1 cellular context compared by ENCODE assay signal in genomic region chr19:4414800-4415251, GRCh38.
A peak's percentile ranks its signal among the peaks of the same experiment; 100 is the strongest.
TF ChIP-seq lines count a peak whose summit lies in the region.

No MANE protein-coding gene starts in this region.

TF ChIP-seq in HEK293, 187 proteins besides CTCF, POLR2A, EP300 and RAD21 (continued from another document and continues in another):
- TF ChIP-seq, protein P1, sequence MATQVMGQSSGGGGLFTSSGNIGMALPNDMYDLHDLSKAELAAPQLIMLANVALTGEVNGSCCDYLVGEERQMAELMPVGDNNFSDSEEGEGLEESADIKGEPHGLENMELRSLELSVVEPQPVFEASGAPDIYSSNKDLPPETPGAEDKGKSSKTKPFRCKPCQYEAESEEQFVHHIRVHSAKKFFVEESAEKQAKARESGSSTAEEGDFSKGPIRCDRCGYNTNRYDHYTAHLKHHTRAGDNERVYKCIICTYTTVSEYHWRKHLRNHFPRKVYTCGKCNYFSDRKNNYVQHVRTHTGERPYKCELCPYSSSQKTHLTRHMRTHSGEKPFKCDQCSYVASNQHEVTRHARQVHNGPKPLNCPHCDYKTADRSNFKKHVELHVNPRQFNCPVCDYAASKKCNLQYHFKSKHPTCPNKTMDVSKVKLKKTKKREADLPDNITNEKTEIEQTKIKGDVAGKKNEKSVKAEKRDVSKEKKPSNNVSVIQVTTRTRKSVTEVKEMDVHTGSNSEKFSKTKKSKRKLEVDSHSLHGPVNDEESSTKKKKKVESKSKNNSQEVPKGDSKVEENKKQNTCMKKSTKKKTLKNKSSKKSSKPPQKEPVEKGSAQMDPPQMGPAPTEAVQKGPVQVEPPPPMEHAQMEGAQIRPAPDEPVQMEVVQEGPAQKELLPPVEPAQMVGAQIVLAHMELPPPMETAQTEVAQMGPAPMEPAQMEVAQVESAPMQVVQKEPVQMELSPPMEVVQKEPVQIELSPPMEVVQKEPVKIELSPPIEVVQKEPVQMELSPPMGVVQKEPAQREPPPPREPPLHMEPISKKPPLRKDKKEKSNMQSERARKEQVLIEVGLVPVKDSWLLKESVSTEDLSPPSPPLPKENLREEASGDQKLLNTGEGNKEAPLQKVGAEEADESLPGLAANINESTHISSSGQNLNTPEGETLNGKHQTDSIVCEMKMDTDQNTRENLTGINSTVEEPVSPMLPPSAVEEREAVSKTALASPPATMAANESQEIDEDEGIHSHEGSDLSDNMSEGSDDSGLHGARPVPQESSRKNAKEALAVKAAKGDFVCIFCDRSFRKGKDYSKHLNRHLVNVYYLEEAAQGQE (tag by site-specific recombination; IDR thresholded peaks at IDR 0.05), result no peak
- no peak for TF ChIP-seq KLF16 (tag by site-specific recombination; IDR thresholded peaks at IDR 0.05)
- peak; percentile 33; the same call in 1 of the 2 replicates for TF ChIP-seq ZNF596 (tag by site-specific recombination; IDR thresholded peaks at IDR 0.05)
- no peak for TF ChIP-seq ZNF529 (tag by site-specific recombination; IDR thresholded peaks at IDR 0.05; ENCODE audit: insufficient replicate concordance)
- peak; percentile 62; the same call in 1 of the 2 replicates for TF ChIP-seq IKZF3 (tag by site-specific recombination; IDR thresholded peaks at IDR 0.05)
- no peak for TF ChIP-seq ZNF394 (tag by site-specific recombination; IDR thresholded peaks at IDR 0.05; ENCODE audit: borderline replicate concordance)
- TF ChIP-seq ZNF391 (tag by site-specific recombination; IDR thresholded peaks at IDR 0.05; ENCODE audit: borderline replicate concordance, low read depth), result no peak
- peak; percentile 66 for TF ChIP-seq WT1 (tag by site-specific recombination; IDR thresholded peaks at IDR 0.05)
- no peak for TF ChIP-seq ZFP3 (tag by site-specific recombination; IDR thresholded peaks at IDR 0.05; ENCODE audit: low read depth)
- no peak for TF ChIP-seq ZNF416 (tag by site-specific recombination; IDR thresholded peaks at IDR 0.05)
- TF ChIP-seq ZNF701 (tag by site-specific recombination; IDR thresholded peaks at IDR 0.05), result no peak
- TF ChIP-seq, protein P2, sequence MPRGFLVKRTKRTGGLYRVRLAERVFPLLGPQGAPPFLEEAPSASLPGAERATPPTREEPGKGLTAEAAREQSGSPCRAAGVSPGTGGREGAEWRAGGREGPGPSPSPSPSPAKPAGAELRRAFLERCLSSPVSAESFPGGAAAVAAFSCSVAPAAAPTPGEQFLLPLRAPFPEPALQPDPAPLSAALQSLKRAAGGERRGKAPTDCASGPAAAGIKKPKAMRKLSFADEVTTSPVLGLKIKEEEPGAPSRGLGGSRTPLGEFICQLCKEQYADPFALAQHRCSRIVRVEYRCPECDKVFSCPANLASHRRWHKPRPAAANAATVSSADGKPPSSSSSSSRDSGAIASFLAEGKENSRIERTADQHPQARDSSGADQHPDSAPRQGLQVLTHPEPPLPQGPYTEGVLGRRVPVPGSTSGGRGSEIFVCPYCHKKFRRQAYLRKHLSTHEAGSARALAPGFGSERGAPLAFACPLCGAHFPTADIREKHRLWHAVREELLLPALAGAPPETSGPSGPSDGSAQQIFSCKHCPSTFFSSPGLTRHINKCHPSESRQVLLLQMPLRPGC (tag by site-specific recombination; IDR thresholded peaks at IDR 0.05), result no peak
- TF ChIP-seq ZNF266 (tag by site-specific recombination; IDR thresholded peaks at IDR 0.05; ENCODE audit: low read depth), result no peak
- TF ChIP-seq SALL2 (tag by site-specific recombination; IDR thresholded peaks at IDR 0.05; ENCODE audit: borderline replicate concordance), result no peak
- no peak for TF ChIP-seq REPIN1 (tag by site-specific recombination; IDR thresholded peaks at IDR 0.05; ENCODE audit: low read depth)
- TF ChIP-seq SCRT1 (tag by site-specific recombination; IDR thresholded peaks at IDR 0.05; ENCODE audit: borderline replicate concordance), result peak; percentile 75
- no peak for TF ChIP-seq ZBTB7A (tag by site-specific recombination; IDR thresholded peaks at IDR 0.05; ENCODE audit: low read depth)
- no peak for TF ChIP-seq ZNF239 (tag by site-specific recombination; IDR thresholded peaks at IDR 0.05)
- TF ChIP-seq ZNF776 (tag by site-specific recombination; IDR thresholded peaks at IDR 0.05; ENCODE audit: borderline replicate concordance), result no peak
- no peak for TF ChIP-seq ZNF530 (tag by site-specific recombination; IDR thresholded peaks at IDR 0.05; ENCODE audit: low read depth)
- no peak for TF ChIP-seq ZNF837 (tag by site-specific recombination; IDR thresholded peaks at IDR 0.05)
- TF ChIP-seq ZNF148 (tag by site-specific recombination; IDR thresholded peaks at IDR 0.05; ENCODE audit: borderline replicate concordance), result no peak
- no peak for TF ChIP-seq ZNF473 (tag by site-specific recombination; IDR thresholded peaks at IDR 0.05)
- TF ChIP-seq, protein P3, sequence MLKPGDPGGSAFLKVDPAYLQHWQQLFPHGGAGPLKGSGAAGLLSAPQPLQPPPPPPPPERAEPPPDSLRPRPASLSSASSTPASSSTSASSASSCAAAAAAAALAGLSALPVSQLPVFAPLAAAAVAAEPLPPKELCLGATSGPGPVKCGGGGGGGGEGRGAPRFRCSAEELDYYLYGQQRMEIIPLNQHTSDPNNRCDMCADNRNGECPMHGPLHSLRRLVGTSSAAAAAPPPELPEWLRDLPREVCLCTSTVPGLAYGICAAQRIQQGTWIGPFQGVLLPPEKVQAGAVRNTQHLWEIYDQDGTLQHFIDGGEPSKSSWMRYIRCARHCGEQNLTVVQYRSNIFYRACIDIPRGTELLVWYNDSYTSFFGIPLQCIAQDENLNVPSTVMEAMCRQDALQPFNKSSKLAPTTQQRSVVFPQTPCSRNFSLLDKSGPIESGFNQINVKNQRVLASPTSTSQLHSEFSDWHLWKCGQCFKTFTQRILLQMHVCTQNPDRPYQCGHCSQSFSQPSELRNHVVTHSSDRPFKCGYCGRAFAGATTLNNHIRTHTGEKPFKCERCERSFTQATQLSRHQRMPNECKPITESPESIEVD (tag by site-specific recombination; IDR thresholded peaks at IDR 0.05), result peak; percentile 54
- peak; percentile 21; the same call in 1 of the 2 replicates for TF ChIP-seq TCF7L2 (IDR thresholded peaks at IDR 0.05; ENCODE audit: borderline replicate concordance, low read depth, low read length)
- TF ChIP-seq ZSCAN16 (tag by site-specific recombination; IDR thresholded peaks at IDR 0.05), result no peak
- TF ChIP-seq ZSCAN23 (tag by site-specific recombination; IDR thresholded peaks at IDR 0.05), result no peak
- TF ChIP-seq ZNF214 (tag by site-specific recombination; IDR thresholded peaks at IDR 0.05; ENCODE audit: borderline replicate concordance), result no peak
- peak; percentile 78 for TF ChIP-seq ZIC2 (tag by site-specific recombination; IDR thresholded peaks at IDR 0.05)
- no peak for TF ChIP-seq KLF1 (tag by site-specific recombination; IDR thresholded peaks at IDR 0.05)
- no peak for TF ChIP-seq ZNF138 (tag by site-specific recombination; IDR thresholded peaks at IDR 0.05; ENCODE audit: borderline replicate concordance)
- no peak for TF ChIP-seq ZNF558 (tag by site-specific recombination; IDR thresholded peaks at IDR 0.05)
- TF ChIP-seq ZNF501 (tag by site-specific recombination; IDR thresholded peaks at IDR 0.05), result no peak
- no peak for TF ChIP-seq ZNF302 (tag by site-specific recombination; IDR thresholded peaks at IDR 0.05; ENCODE audit: low read depth)
- TF ChIP-seq ZNF404 (tag by site-specific recombination; IDR thresholded peaks at IDR 0.05), result no peak
- no peak for TF ChIP-seq ZNF132 (tag by site-specific recombination; IDR thresholded peaks at IDR 0.05; ENCODE audit: borderline replicate concordance)
- TF ChIP-seq ZNF777 (tag by site-specific recombination; IDR thresholded peaks at IDR 0.05; ENCODE audit: borderline replicate concordance), result no peak
- no peak for TF ChIP-seq ZNF398 (tag by site-specific recombination; IDR thresholded peaks at IDR 0.05)
- TF ChIP-seq ZNF768 (tag by site-specific recombination; IDR thresholded peaks at IDR 0.05), result no peak
- TF ChIP-seq, protein P4, sequence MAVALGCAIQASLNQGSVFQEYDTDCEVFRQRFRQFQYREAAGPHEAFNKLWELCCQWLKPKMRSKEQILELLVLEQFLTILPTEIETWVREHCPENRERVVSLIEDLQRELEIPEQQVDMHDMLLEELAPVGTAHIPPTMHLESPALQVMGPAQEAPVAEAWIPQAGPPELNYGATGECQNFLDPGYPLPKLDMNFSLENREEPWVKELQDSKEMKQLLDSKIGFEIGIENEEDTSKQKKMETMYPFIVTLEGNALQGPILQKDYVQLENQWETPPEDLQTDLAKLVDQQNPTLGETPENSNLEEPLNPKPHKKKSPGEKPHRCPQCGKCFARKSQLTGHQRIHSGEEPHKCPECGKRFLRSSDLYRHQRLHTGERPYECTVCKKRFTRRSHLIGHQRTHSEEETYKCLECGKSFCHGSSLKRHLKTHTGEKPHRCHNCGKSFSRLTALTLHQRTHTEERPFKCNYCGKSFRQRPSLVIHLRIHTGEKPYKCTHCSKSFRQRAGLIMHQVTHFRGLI (tag by site-specific recombination; IDR thresholded peaks at IDR 0.05), result peak; percentile 28; the same call in 1 of the 2 replicates
- no peak for TF ChIP-seq ZNF292 (tag by site-specific recombination; IDR thresholded peaks at IDR 0.05; ENCODE audit: borderline replicate concordance, low read depth)
- TF ChIP-seq ZNF202 (tag by site-specific recombination; IDR thresholded peaks at IDR 0.05; ENCODE audit: borderline replicate concordance), result no peak
- TF ChIP-seq, protein P5, sequence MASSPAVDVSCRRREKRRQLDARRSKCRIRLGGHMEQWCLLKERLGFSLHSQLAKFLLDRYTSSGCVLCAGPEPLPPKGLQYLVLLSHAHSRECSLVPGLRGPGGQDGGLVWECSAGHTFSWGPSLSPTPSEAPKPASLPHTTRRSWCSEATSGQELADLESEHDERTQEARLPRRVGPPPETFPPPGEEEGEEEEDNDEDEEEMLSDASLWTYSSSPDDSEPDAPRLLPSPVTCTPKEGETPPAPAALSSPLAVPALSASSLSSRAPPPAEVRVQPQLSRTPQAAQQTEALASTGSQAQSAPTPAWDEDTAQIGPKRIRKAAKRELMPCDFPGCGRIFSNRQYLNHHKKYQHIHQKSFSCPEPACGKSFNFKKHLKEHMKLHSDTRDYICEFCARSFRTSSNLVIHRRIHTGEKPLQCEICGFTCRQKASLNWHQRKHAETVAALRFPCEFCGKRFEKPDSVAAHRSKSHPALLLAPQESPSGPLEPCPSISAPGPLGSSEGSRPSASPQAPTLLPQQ (tag by site-specific recombination; IDR thresholded peaks at IDR 0.05), result 0 out of 2 replicates have a peak, but pooled peaks have one; percentile 27
- no peak for TF ChIP-seq BCL11B (tag by site-specific recombination; IDR thresholded peaks at IDR 0.05; ENCODE audit: low read depth)
- TF ChIP-seq ZNF48 (tag by site-specific recombination; IDR thresholded peaks at IDR 0.05), result no peak
- no peak for TF ChIP-seq ZNF248 (tag by site-specific recombination; IDR thresholded peaks at IDR 0.05)
- peak; percentile 90 for TF ChIP-seq GLIS1 (tag by site-specific recombination; IDR thresholded peaks at IDR 0.05)
- no peak for TF ChIP-seq SCRT2 (tag by site-specific recombination; IDR thresholded peaks at IDR 0.05)
- TF ChIP-seq ZNF660 (tag by site-specific recombination; IDR thresholded peaks at IDR 0.05), result no peak
- TF ChIP-seq, protein P6, sequence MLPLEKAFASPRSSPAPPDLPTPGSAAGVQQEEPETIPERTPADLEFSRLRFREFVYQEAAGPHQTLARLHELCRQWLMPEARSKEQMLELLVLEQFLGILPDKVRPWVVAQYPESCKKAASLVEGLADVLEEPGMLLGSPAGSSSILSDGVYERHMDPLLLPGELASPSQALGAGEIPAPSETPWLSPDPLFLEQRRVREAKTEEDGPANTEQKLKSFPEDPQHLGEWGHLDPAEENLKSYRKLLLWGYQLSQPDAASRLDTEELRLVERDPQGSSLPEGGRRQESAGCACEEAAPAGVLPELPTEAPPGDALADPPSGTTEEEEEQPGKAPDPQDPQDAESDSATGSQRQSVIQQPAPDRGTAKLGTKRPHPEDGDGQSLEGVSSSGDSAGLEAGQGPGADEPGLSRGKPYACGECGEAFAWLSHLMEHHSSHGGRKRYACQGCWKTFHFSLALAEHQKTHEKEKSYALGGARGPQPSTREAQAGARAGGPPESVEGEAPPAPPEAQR (tag by site-specific recombination; IDR thresholded peaks at IDR 0.05), result no peak
- no peak for TF ChIP-seq ZNF433 (tag by site-specific recombination; IDR thresholded peaks at IDR 0.05; ENCODE audit: low read depth)
- TF ChIP-seq ZSCAN4 (tag by site-specific recombination; IDR thresholded peaks at IDR 0.05), result no peak
